24 cellular contexts compared by ENCODE assay signal in genomic region chr5:112689510-112689909, GRCh38. TPM values are rescaled to one million over a fixed set of nuclear protein-coding genes. Genes with fewer than 3 reads are reported as not detected.
DNase-seq lines count a peak whose midpoint lies in the region; ATAC-seq, FAIRE-seq and TF ChIP-seq lines count a peak whose summit lies in the region.
"Had no signal": no experiment of that assay in that cellular context is flagged by ENCODE, and none has a peak within 500 bp of the region (broad histone marks: within the 10 kb centered on the region; RNA-seq: fewer than 3 reads in every experiment).

No MANE protein-coding gene starts in this region.

- H3K9ac ChIP-seq in Karpas-422 (ENCODE audit: low read length) (no peak overlapping the region), astrocyte (ENCODE audit: low read length) (no peak overlapping the region)
- H3K9ac ChIP-seq: KMS-11 had no signal

- no peak for TF ChIP-seq CTCF in astrocyte (IDR thresholded peaks at IDR 0.05; ENCODE audit: insufficient read depth, low read depth, low read length)
- TF ChIP-seq CTCF in right lobe of liver (IDR thresholded peaks at IDR 0.05): no peak

- no peak overlapping the region for H3K4me3 Mint-ChIP-seq in astrocyte (ENCODE audit: unreplicated experiment)
- H3K4me3 Mint-ChIP-seq: natural killer cell treated with Interleukin-12 subunit alpha and Interleukin-12 subunit beta and Interleukin-15 and Interleukin-18, amount 100 ng/mL, for 72 hours; type B pancreatic cell had no signal

- no peaks in the 10 kb centered on the region for H3K9me3 Mint-ChIP-seq in astrocyte (ENCODE audit: unreplicated experiment)
- H3K9me3 Mint-ChIP-seq: natural killer cell treated with Interleukin-12 subunit alpha and Interleukin-12 subunit beta and Interleukin-15 and Interleukin-18, amount 100 ng/mL, for 72 hours; type B pancreatic cell had no signal

- intact Hi-C loops in right lobe of liver (cut with DNase I): no loop called here

- no peak for FAIRE-seq in astrocyte (lab: Jason Lieb, UNC)
- FAIRE-seq: small intestine had no signal

- H3K27ac ChIP-seq in Karpas-422 (ENCODE audit: low read length) (peak overlapping the region; percentile 99), astrocyte (ENCODE audit: low read depth, low read length) (no peak overlapping the region), right lobe of liver (no peak overlapping the region)
- H3K27ac ChIP-seq: 22Rv1, KMS-11, VCaP had no signal

- peaks cover 61% of the 10 kb centered on the region for H3K4me1 Mint-ChIP-seq in astrocyte (ENCODE audit: low read depth, unreplicated experiment)

- H3K4me1 ChIP-seq in Karpas-422 (ENCODE audit: low read length): peaks cover 72% of the 10 kb centered on the region
- peaks cover 7% of the 10 kb centered on the region for H3K4me1 ChIP-seq in astrocyte (ENCODE audit: insufficient read depth, low read length)
- H3K4me1 ChIP-seq in right lobe of liver: no peaks in the 10 kb centered on the region

- H3K4me3 ChIP-seq in Karpas-422 (ENCODE audit: low read length): no peak overlapping the region
- H3K4me3 ChIP-seq in astrocyte (ENCODE audit: insufficient read depth, low read depth, low read length): no peak overlapping the region
- no peak overlapping the region for H3K4me3 ChIP-seq in right lobe of liver

- WGBS in right lobe of liver (ENCODE audit: insufficient coverage, low coverage, low lambda C conversion rate, missing lambda C conversion rate): 41% methylated on average over 2 of the region's 2 CpGs

- ATAC-seq in esophagus mucosa: no peak
- no peak for ATAC-seq in right lobe of liver
- ATAC-seq: natural killer cell treated with Interleukin-12 subunit alpha and Interleukin-12 subunit beta and Interleukin-15 and Interleukin-18, amount 100 ng/mL, for 72 hours; Right ventricle myocardium inferior had no signal

- H4K20me1 ChIP-seq in Karpas-422 (ENCODE audit: insufficient read depth, low read depth, low read length): no peaks in the 10 kb centered on the region
- no peaks in the 10 kb centered on the region for H4K20me1 ChIP-seq in astrocyte (ENCODE audit: insufficient read depth, low read length)

- H3K9me2 ChIP-seq in Karpas-422 (replicated peaks; ENCODE audit: insufficient read depth, low read length): no peaks in the 10 kb centered on the region

- no peaks in the 10 kb centered on the region for H3K27me3 ChIP-seq in Karpas-422 (ENCODE audit: low read length)
- H3K27me3 ChIP-seq in astrocyte (ENCODE audit: insufficient read depth, low read length): no peaks in the 10 kb centered on the region
- H3K27me3 ChIP-seq in right lobe of liver: no peaks in the 10 kb centered on the region

- H3K36me3 Mint-ChIP-seq in astrocyte (ENCODE audit: low read depth, unreplicated experiment): no peaks in the 10 kb centered on the region
- H3K36me3 Mint-ChIP-seq: natural killer cell treated with Interleukin-12 subunit alpha and Interleukin-12 subunit beta and Interleukin-15 and Interleukin-18, amount 100 ng/mL, for 72 hours; type B pancreatic cell had no signal

- no peaks in the 10 kb centered on the region for H3K9me3 ChIP-seq in Karpas-422 (ENCODE audit: low read length)
- H3K9me3 ChIP-seq in astrocyte (ENCODE audit: insufficient read depth, low read depth, low read length): no peaks in the 10 kb centered on the region
- H3K9me3 ChIP-seq in right lobe of liver: no peaks in the 10 kb centered on the region

- peak overlapping the region; percentile 45 for H3K27ac Mint-ChIP-seq in astrocyte (ENCODE audit: unreplicated experiment)
- H3K27ac Mint-ChIP-seq: natural killer cell treated with Interleukin-12 subunit alpha and Interleukin-12 subunit beta and Interleukin-15 and Interleukin-18, amount 100 ng/mL, for 72 hours had no signal

- peak overlapping the region; percentile 80 for H2AFZ ChIP-seq in Karpas-422 (ENCODE audit: low read length)
- no peak overlapping the region for H2AFZ ChIP-seq in astrocyte (ENCODE audit: low read depth, low read length)

- no peaks in the 10 kb centered on the region for H3K36me3 ChIP-seq in Karpas-422 (ENCODE audit: insufficient read depth, low read length)
- H3K36me3 ChIP-seq in astrocyte (ENCODE audit: insufficient read depth, low read length): no peaks in the 10 kb centered on the region
- H3K36me3 ChIP-seq in right lobe of liver: no peaks in the 10 kb centered on the region

- no peak for TF ChIP-seq POLR2A in right lobe of liver (IDR thresholded peaks at IDR 0.05)

- H3K4me2 ChIP-seq in Karpas-422 (ENCODE audit: low read depth, low read length, poor library complexity, severe bottlenecking) (no peak overlapping the region), astrocyte (ENCODE audit: low read length) (no peak overlapping the region)
- H3K4me2 ChIP-seq: KMS-11 had no signal

- DNase-seq in A172 (ENCODE audit: low spot score): peak; percentile 55
- peak; percentile 60 for DNase-seq in Karpas-422
- DNase-seq in astrocyte (ENCODE audit: low read depth): peak; percentile 62
- peak; percentile 36 for DNase-seq in glomerular visceral epithelial cell (ENCODE audit: extremely low spot score)
- DNase-seq in activated CD8-positive, alpha-beta memory T cell treated with anti-CD3 and anti-CD28 coated beads, Interleukin-2, amount 50 U/mL, for 4 hours: no peak
- DNase-seq in right lobe of liver: no peak
- DNase-seq in pons (ENCODE audit: low spot score): no peak
- DNase-seq: activated naive CD4-positive, alpha-beta T cell; activated T-cell treated with anti-CD3 and anti-CD28 coated beads for 4 hours; anterior cingulate cortex; cerebellar nuclear complex; effector memory CD4-positive, alpha-beta T cell; NCI-H1092 treated with DMSO at 0.1 percent for 48 hours; NCI-H2081 treated with DMSO at 0.1 percent for 48 hours; NCI-H524; small intestine; stimulated activated CD4-positive, alpha-beta T cell treated with anti-CD3 and anti-CD28 coated beads, Interleukin-4, amount 100 ng/mL, for 4 hours had no signal

- no peaks in the 10 kb centered on the region for H3K79me2 ChIP-seq in Karpas-422 (ENCODE audit: low read length)
- no peaks in the 10 kb centered on the region for H3K79me2 ChIP-seq in astrocyte (ENCODE audit: insufficient read depth, low read length)

- H3K27me3 Mint-ChIP-seq in astrocyte (ENCODE audit: low read depth, unreplicated experiment): no peaks in the 10 kb centered on the region
- H3K27me3 Mint-ChIP-seq: type B pancreatic cell had no signal

RNA-seq across cellular contexts. Expression of gene APC, which starts 48.2 kb away (rescaled TPM):
- total RNA-seq in A172 (2014; rRNA removed; shearing (Covaris generic)): 36.7 and 49.4 TPM in 2 replicates
- 76.8 and 103 TPM in 2 replicates for total RNA-seq in Karpas-422 (2014; rRNA removed; shearing (Covaris generic); ENCODE audit: low replicate concordance)
- total RNA-seq in astrocyte (53.9 and 54.6 TPM in 2 replicates), esophagus mucosa (27.3 TPM), right lobe of liver (10 to 100 TPM; 12.4 to 34.5 (median 16.9) TPM)

Comparison
In these comparisons a context has a peak if more than half of its experiments do, and no peak if none do; other contexts are left out.
1. DNase-seq: peak in A172 (single experiment), Karpas-422 (single experiment), astrocyte (single experiment) and glomerular visceral epithelial cell (single experiment); none in activated CD8-positive, alpha-beta memory T cell treated with anti-CD3 and anti-CD28 coated beads, Interleukin-2, amount 50 U/mL, for 4 hours (single experiment), right lobe of liver (0 of 3) and pons (single experiment).